In the genomic region with DNA sequence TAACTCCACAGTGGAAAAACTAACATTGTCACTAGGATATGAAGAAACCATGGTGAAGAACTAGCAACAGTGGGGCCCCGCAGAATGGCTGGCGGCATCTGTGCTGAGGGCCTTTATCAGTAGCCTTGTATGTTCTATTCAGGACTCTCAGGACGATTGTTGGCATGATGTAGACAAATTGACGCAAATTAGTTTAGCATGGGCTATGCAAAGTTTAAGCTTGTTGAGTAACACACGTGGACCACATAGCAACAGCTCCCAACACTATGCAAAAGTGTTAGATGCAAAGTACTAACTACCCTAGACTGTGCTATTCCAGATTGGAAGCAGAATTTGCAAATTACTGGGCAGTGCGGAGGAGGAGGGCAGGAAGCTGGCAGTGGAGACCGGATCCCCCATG, we compare ENCODE assay signal across 18 cellular contexts. TPM values are rescaled to one million over a fixed set of nuclear protein-coding genes. Genes with fewer than 3 reads are reported as not detected.
DNase-seq lines count a peak whose midpoint lies in the region; ATAC-seq and TF ChIP-seq lines count a peak whose summit lies in the region.
"Had no signal": no experiment of that assay in that cellular context is flagged by ENCODE, and none has a peak within 500 bp of the region (broad histone marks: within the 10 kb centered on the region; RNA-seq: fewer than 3 reads in every experiment).

No MANE protein-coding gene starts in this region.

- H3K9me3 ChIP-seq in neuronal stem cell (replicated peaks in 1 of 2; ENCODE audit: control insufficient read depth in 2 of 2, insufficient read depth in 1 of 2, low read depth in 1 of 2, low read length in 2 of 2), result no peaks in the 10 kb centered on the region
- H3K9me3 ChIP-seq: BLaER1 had no signal

- no peak overlapping the region for H2BK120ac ChIP-seq in neuronal stem cell (ENCODE audit: low read depth, low read length)

- no peak for ATAC-seq in GM21825 (IDR thresholded peaks at IDR 0.05; ENCODE audit: unreplicated experiment)
- ATAC-seq: CD8-positive, alpha-beta T cell had no signal

- no peak overlapping the region for H3K9ac ChIP-seq in neuronal stem cell (ENCODE audit: low read depth, low read length, poor library complexity)
- H3K9ac ChIP-seq: BLaER1 had no signal

- no peaks in the 10 kb centered on the region for H3K79me1 ChIP-seq in neuronal stem cell (ENCODE audit: low read depth, low read length)

- no peak for TF ChIP-seq CTCF in fibroblast of pulmonary artery (IDR thresholded peaks at IDR 0.05; ENCODE audit: low read length, missing control alignments)

- WGBS in neuronal stem cell (ENCODE audit: extremely low coverage in 2 of 2, insufficient read length in 2 of 2, insufficient replicate concordance in 1 of 2), 2 donors, result no CpG with 5 or more reads among the region's 7 CpGs

- H3K36me3 ChIP-seq in neuronal stem cell (replicated peaks in 1 of 2; ENCODE audit: control insufficient read depth in 2 of 2, insufficient read depth in 2 of 2, low read length in 2 of 2), result no peaks in the 10 kb centered on the region
- H3K36me3 ChIP-seq: BLaER1 had no signal

- H4K91ac ChIP-seq in neuronal stem cell (ENCODE audit: low read depth, low read length, poor library complexity), result no peak overlapping the region

- H2BK12ac ChIP-seq in neuronal stem cell (ENCODE audit: low read length), result no peak overlapping the region

- no peak overlapping the region for H4K8ac ChIP-seq in neuronal stem cell (ENCODE audit: low read depth, low read length)

- H3K4me1 ChIP-seq in neuronal stem cell (ENCODE audit: control insufficient read depth in 2 of 2, insufficient read depth in 1 of 2, low read depth in 1 of 2, low read length in 2 of 2), result peaks cover 8 to 15% of the 10 kb centered on the region in 2 donors

- H3K14ac ChIP-seq in neuronal stem cell (ENCODE audit: low read length), result no peak overlapping the region

- H3K4me2 ChIP-seq in neuronal stem cell (ENCODE audit: insufficient read depth, low read length, poor library complexity, severe bottlenecking), result no peak overlapping the region
- H3K4me2 ChIP-seq: BLaER1 had no signal

- peaks cover 0 to 5% (median 0%) of the 10 kb centered on the region in 3 experiments for H3K27me3 ChIP-seq in neuronal stem cell (ENCODE audit: control insufficient read depth in 3 of 3, insufficient read depth in 3 of 3, low read depth in 1 of 3, low read length in 3 of 3)
- H3K27me3 ChIP-seq: BLaER1 had no signal

- no peak overlapping the region for H3K18ac ChIP-seq in neuronal stem cell (ENCODE audit: low read length)

- DNase-seq in NCI-H82 (lab: John Stamatoyannopoulos, UW) (peak; percentile 37), NCI-H82 treated with DMSO at 0.1 percent for 48 hours (lab: John Stamatoyannopoulos, UW; ENCODE audit: unreplicated experiment) (no peak), NCI-H69 (lab: John Stamatoyannopoulos, UW) (peak; percentile 37), fibroblast of pulmonary artery (ENCODE audit: low read depth) (peak; percentile 31), neuronal stem cell (ENCODE audit: low spot score) (no peak), RKO (ENCODE audit: low spot score) (no peak)
- DNase-seq in stimulated activated naive CD4-positive, alpha-beta T cell (lab: John Stamatoyannopoulos, UW), result no peak
- DNase-seq: CD8-positive, alpha-beta T cell; DMS79; KBM-7; NCI-H1436; NCI-H2081; NCI-H510A; NK-92 treated with Interleukin-12 subunit alpha and Interleukin-12 subunit beta, amount 100 ng/mL, for 24 hours; OCI-M1; RPMI8226 had no signal

- no peak overlapping the region for H2AK5ac ChIP-seq in neuronal stem cell (ENCODE audit: low read depth, low read length)

- no peak overlapping the region for H3K23ac ChIP-seq in neuronal stem cell (ENCODE audit: low read depth, low read length, poor library complexity)

- H2BK5ac ChIP-seq in neuronal stem cell (ENCODE audit: low read length), result no peak overlapping the region

- peak overlapping the region; percentile 70 for H2AFZ ChIP-seq in neuronal stem cell (ENCODE audit: low read length)

- H3K4me3 ChIP-seq in fibroblast of pulmonary artery (replicated peaks; ENCODE audit: low read depth, low read length) (no peak overlapping the region), neuronal stem cell (ENCODE audit: low read length in 2 of 2) (peak overlapping the region in 1 of 2 donors; percentile 27)
- H3K4me3 ChIP-seq: BLaER1 had no signal

- no peak overlapping the region for H3K27ac ChIP-seq in neuronal stem cell (replicated peaks; ENCODE audit: low read length)
- H3K27ac ChIP-seq: BLaER1 had no signal

- no peak overlapping the region for H2BK15ac ChIP-seq in neuronal stem cell (ENCODE audit: low read length)

- H3K4ac ChIP-seq in neuronal stem cell (ENCODE audit: low read length), result no peak overlapping the region

RNA-seq across cellular contexts. Expression of gene TMEM263, which starts 38.2 kb away (rescaled TPM):
- polyA plus RNA-seq in neuronal stem cell (2013, experiment 1 of 2), result 23.2 TPM
- 23.2 TPM for polyA plus RNA-seq in neuronal stem cell (2013, experiment 2 of 2)

Comparison
In these comparisons a context has a peak if more than half of its experiments do, and no peak if none do; other contexts are left out.
1. DNase-seq: peak in NCI-H82 (single experiment), NCI-H69 (single experiment) and fibroblast of pulmonary artery (single experiment); none in NCI-H82 treated with DMSO at 0.1 percent for 48 hours (single experiment), neuronal stem cell (single experiment), stimulated activated naive CD4-positive, alpha-beta T cell (0 of 6) and RKO (single experiment).